In the genomic region with DNA sequence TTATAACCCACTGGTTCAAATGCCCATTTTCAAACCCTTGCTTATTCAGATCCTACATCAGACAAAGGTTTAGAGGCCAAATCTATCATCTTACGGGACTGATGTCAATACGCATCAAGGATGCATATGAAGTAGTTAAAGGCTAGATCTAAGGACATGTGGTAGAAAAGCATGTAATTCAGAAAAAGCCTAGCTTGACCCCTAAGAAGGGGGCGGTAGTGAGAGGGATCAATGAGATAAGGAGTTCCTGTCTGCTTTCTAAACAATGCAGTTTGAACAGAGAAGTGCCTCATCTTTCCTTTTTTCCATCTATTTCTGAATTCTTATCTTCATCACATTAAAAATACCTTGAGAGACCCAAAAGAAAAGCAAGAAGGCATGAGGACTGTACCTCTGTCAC, we compare ENCODE assay signal across 23 cellular contexts.
"Had no signal": no experiment of that assay in that cellular context is flagged by ENCODE, and none has a peak within 500 bp of the region (broad histone marks: within the 10 kb centered on the region; RNA-seq: fewer than 3 reads in every experiment).

No MANE protein-coding gene starts in this region.

- H3K36me3 ChIP-seq: adrenal gland had no signal

- ATAC-seq: activated CD8-positive, alpha-beta T cell treated with anti-CD3 and anti-CD28 coated beads for 36 hours; T-helper 17 cell had no signal

- H3K4me1 ChIP-seq: adrenal gland had no signal

- H3K4me3 Mint-ChIP-seq: activated B cell treated with CpG ODN at 0.5 μM for 24 hours; activated CD4-positive, alpha-beta T cell treated with anti-CD3 and anti-CD28 coated beads, Interleukin-2, amount 10 ng/mL, durations not matched to agents 7 days and 5 days; activated CD8-positive, alpha-beta T cell treated with anti-CD3 and anti-CD28 coated beads for 36 hours; activated naive CD8-positive, alpha-beta T cell treated with anti-CD3 and anti-CD28 coated beads, Interleukin-2, amount 10 ng/mL, durations not matched to agents 7 days and 5 days; T-helper 17 cell had no signal

- H3K9me3 ChIP-seq: adrenal gland had no signal

- H3K27me3 Mint-ChIP-seq: activated CD8-positive, alpha-beta T cell treated with anti-CD3 and anti-CD28 coated beads for 36 hours; activated naive CD8-positive, alpha-beta T cell treated with anti-CD3 and anti-CD28 coated beads, Interleukin-2, amount 10 ng/mL, durations not matched to agents 7 days and 5 days; T-helper 17 cell had no signal

- H3K4me3 ChIP-seq: adrenal gland, PC-9 had no signal

- H3K27me3 ChIP-seq: adrenal gland had no signal

- H3K27ac Mint-ChIP-seq: activated B cell treated with CpG ODN at 0.5 μM for 24 hours; activated CD4-positive, alpha-beta T cell treated with anti-CD3 and anti-CD28 coated beads, Interleukin-2, amount 10 ng/mL, durations not matched to agents 7 days and 5 days; activated CD8-positive, alpha-beta T cell treated with anti-CD3 and anti-CD28 coated beads for 36 hours; activated naive CD8-positive, alpha-beta T cell treated with anti-CD3 and anti-CD28 coated beads, Interleukin-2, amount 10 ng/mL, durations not matched to agents 7 days and 5 days; T-helper 17 cell had no signal

- H3K36me3 Mint-ChIP-seq: activated naive CD8-positive, alpha-beta T cell treated with anti-CD3 and anti-CD28 coated beads, Interleukin-2, amount 10 ng/mL, durations not matched to agents 7 days and 5 days had no signal

- H3K27ac ChIP-seq: adrenal gland, PC-9 had no signal

- H3K9me3 Mint-ChIP-seq: activated B cell treated with CpG ODN at 0.5 μM for 24 hours; activated CD4-positive, alpha-beta T cell treated with anti-CD3 and anti-CD28 coated beads, Interleukin-2, amount 10 ng/mL, durations not matched to agents 7 days and 5 days; activated CD8-positive, alpha-beta T cell treated with anti-CD3 and anti-CD28 coated beads for 36 hours; activated naive CD8-positive, alpha-beta T cell treated with anti-CD3 and anti-CD28 coated beads, Interleukin-2, amount 10 ng/mL, durations not matched to agents 7 days and 5 days had no signal

- DNase-seq: activated B cell treated with CpG ODN at 0.5 μM for 24 hours; activated CD4-positive, alpha-beta T cell treated with anti-CD3 and anti-CD28 coated beads, Interleukin-2, amount 10 ng/mL, durations not matched to agents 7 days and 5 days; activated CD8-positive, alpha-beta memory T cell treated with anti-CD3 and anti-CD28 coated beads, Interleukin-2, amount 50 U/mL, for 48 hours; activated CD8-positive, alpha-beta T cell treated with anti-CD3 and anti-CD28 coated beads for 36 hours; activated naive CD4-positive, alpha-beta T cell treated with anti-CD3 and anti-CD28 coated beads, Interleukin-2, amount 50 U/mL, for 16 hours; activated naive CD8-positive, alpha-beta T cell treated with anti-CD3 and anti-CD28 coated beads, Interleukin-2, amount 10 ng/mL, durations not matched to agents 7 days and 5 days; activated T-cell treated with anti-CD3 and anti-CD28 coated beads, Interleukin-2, amount 50 U/mL, for 1 hour; adrenal gland; anterior cingulate cortex; cerebellar nuclear complex; Kasumi-1; KBM-7; NCI-H1048; NCI-H1417; NCI-H1930; NCI-H2171; NCI-H226; NCI-H526 treated with DMSO at 0.1 percent for 48 hours; NCI-H82; PC-9; SIG-M5; T-helper 17 cell; T-helper 9 cell had no signal

- H3K4me2 ChIP-seq: PC-9 had no signal

- H3K4me1 Mint-ChIP-seq: activated B cell treated with CpG ODN at 0.5 μM for 24 hours; activated CD4-positive, alpha-beta T cell treated with anti-CD3 and anti-CD28 coated beads, Interleukin-2, amount 10 ng/mL, durations not matched to agents 7 days and 5 days had no signal

- H2AFZ ChIP-seq: PC-9 had no signal
